ENCODE assay signal across 25 cellular contexts in genomic region chr7:28671526-28671925, GRCh38.
"Had no signal": no experiment of that assay in that cellular context is flagged by ENCODE, and none has a peak within 500 bp of the region (broad histone marks: within the 10 kb centered on the region; RNA-seq: fewer than 3 reads in every experiment).

No MANE protein-coding gene starts in this region.

- H3K27me3 Mint-ChIP-seq: activated CD4-positive, alpha-beta memory T cell treated with anti-CD3 and anti-CD28 coated beads, Interleukin-2, amount 10 ng/mL, durations not matched to agents 7 days and 5 days; activated CD4-positive, alpha-beta T cell treated with anti-CD3 and anti-CD28 coated beads for 36 hours; activated naive CD4-positive, alpha-beta T cell treated with anti-CD3 and anti-CD28 coated beads, Interleukin-2, amount 10 ng/mL, durations not matched to agents 7 days and 5 days; activated naive CD8-positive, alpha-beta T cell treated with anti-CD3 and anti-CD28 coated beads for 36 hours had no signal

- H3K36me3 Mint-ChIP-seq: activated naive CD4-positive, alpha-beta T cell treated with anti-CD3 and anti-CD28 coated beads, Interleukin-2, amount 10 ng/mL, durations not matched to agents 7 days and 5 days; activated naive CD8-positive, alpha-beta T cell treated with anti-CD3 and anti-CD28 coated beads for 36 hours had no signal

- ATAC-seq: activated CD4-positive, alpha-beta T cell treated with anti-CD3 and anti-CD28 coated beads for 36 hours; activated T-cell treated with anti-CD3 and anti-CD28 coated beads, Interleukin-2, amount 50 U/mL, for 72 hours; Panc1; Right ventricle myocardium inferior had no signal

- H3K4me3 ChIP-seq: SK-N-MC had no signal

- H3K27ac ChIP-seq: SK-N-MC, VCaP had no signal

- DNase-seq: activated CD4-positive, alpha-beta memory T cell treated with anti-CD3 and anti-CD28 coated beads, Interleukin-2, amount 10 ng/mL, durations not matched to agents 7 days and 5 days; activated CD4-positive, alpha-beta T cell treated with anti-CD3 and anti-CD28 coated beads for 36 hours; activated CD4-positive, alpha-beta T cell treated with anti-CD3 and anti-CD28 coated beads, Interleukin-2, amount 50 U/mL, for 1 hour; activated gamma-delta T cell treated with Interleukin-2 at 50 U/mL for 16 hours; activated naive CD4-positive, alpha-beta T cell treated with anti-CD3 and anti-CD28 coated beads, Interleukin-2, amount 10 ng/mL, durations not matched to agents 7 days and 5 days; activated naive CD8-positive, alpha-beta T cell treated with anti-CD3 and anti-CD28 coated beads for 36 hours; activated T-cell treated with anti-CD3 and anti-CD28 coated beads, Interleukin-2, amount 50 U/mL, for 72 hours; anterior cingulate cortex; caudate nucleus; NCI-H1092; NCI-H1417; NCI-H1930; NCI-H2171; NCI-H226; NCI-H526; NCI-H774; NK-92 treated with Interleukin-12 subunit alpha and Interleukin-12 subunit beta, amount 100 ng/mL, for 24 hours; OCI-M1; RPMI8226; T-helper 1 cell had no signal

- H3K4me3 Mint-ChIP-seq: activated CD4-positive, alpha-beta memory T cell treated with anti-CD3 and anti-CD28 coated beads, Interleukin-2, amount 10 ng/mL, durations not matched to agents 7 days and 5 days; activated CD4-positive, alpha-beta T cell treated with anti-CD3 and anti-CD28 coated beads for 36 hours; activated naive CD4-positive, alpha-beta T cell treated with anti-CD3 and anti-CD28 coated beads, Interleukin-2, amount 10 ng/mL, durations not matched to agents 7 days and 5 days; activated naive CD8-positive, alpha-beta T cell treated with anti-CD3 and anti-CD28 coated beads for 36 hours; activated T-cell treated with anti-CD3 and anti-CD28 coated beads, Interleukin-2, amount 50 U/mL, for 72 hours had no signal

- H3K27ac Mint-ChIP-seq: activated CD4-positive, alpha-beta memory T cell treated with anti-CD3 and anti-CD28 coated beads, Interleukin-2, amount 10 ng/mL, durations not matched to agents 7 days and 5 days; activated CD4-positive, alpha-beta T cell treated with anti-CD3 and anti-CD28 coated beads for 36 hours; activated naive CD4-positive, alpha-beta T cell treated with anti-CD3 and anti-CD28 coated beads, Interleukin-2, amount 10 ng/mL, durations not matched to agents 7 days and 5 days; activated naive CD8-positive, alpha-beta T cell treated with anti-CD3 and anti-CD28 coated beads for 36 hours; activated T-cell treated with anti-CD3 and anti-CD28 coated beads, Interleukin-2, amount 50 U/mL, for 72 hours; activated T-helper 2 cell treated with anti-CD3 and anti-CD28 coated beads, Interferon-gamma antibody, Interleukin-2, Interleukin-4, amounts not matched to agents 10 μg/mL and 5 μg/mL and 100 μg/mL, durations not matched to agents 14 hours and 24 hours and 36 hours had no signal

- H3K4me1 Mint-ChIP-seq: activated CD4-positive, alpha-beta memory T cell treated with anti-CD3 and anti-CD28 coated beads, Interleukin-2, amount 10 ng/mL, durations not matched to agents 7 days and 5 days; activated CD4-positive, alpha-beta T cell treated with anti-CD3 and anti-CD28 coated beads for 36 hours; activated naive CD4-positive, alpha-beta T cell treated with anti-CD3 and anti-CD28 coated beads, Interleukin-2, amount 10 ng/mL, durations not matched to agents 7 days and 5 days; activated naive CD8-positive, alpha-beta T cell treated with anti-CD3 and anti-CD28 coated beads for 36 hours had no signal

- H3K9me3 Mint-ChIP-seq: activated CD4-positive, alpha-beta memory T cell treated with anti-CD3 and anti-CD28 coated beads, Interleukin-2, amount 10 ng/mL, durations not matched to agents 7 days and 5 days; activated naive CD4-positive, alpha-beta T cell treated with anti-CD3 and anti-CD28 coated beads, Interleukin-2, amount 10 ng/mL, durations not matched to agents 7 days and 5 days; activated naive CD8-positive, alpha-beta T cell treated with anti-CD3 and anti-CD28 coated beads for 36 hours; activated T-cell treated with anti-CD3 and anti-CD28 coated beads, Interleukin-2, amount 50 U/mL, for 72 hours; activated T-helper 2 cell treated with anti-CD3 and anti-CD28 coated beads, Interferon-gamma antibody, Interleukin-2, Interleukin-4, amounts not matched to agents 10 μg/mL and 5 μg/mL and 100 μg/mL, durations not matched to agents 14 hours and 24 hours and 36 hours had no signal
